Comparison of ENCODE assay signal across 1 cellular context in the genomic region with DNA sequence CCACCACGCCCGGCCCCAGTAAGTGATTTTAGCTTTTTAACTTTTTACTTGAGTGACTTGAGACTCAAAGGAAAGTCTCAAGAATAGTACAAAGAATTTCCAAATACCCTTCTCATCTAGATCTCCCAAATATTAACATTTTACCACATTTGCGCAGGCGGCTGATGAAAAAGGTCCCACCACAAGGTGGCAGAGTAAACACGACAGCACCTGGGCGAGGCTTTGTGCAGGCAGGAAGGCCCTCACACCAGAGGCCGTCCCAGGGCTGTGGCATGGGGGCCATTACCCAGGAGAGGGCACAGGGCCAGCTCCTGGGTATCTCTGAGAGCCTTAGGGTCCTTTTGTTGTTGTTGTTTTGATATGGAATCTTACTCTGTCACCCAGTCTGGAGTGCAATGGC.
TF ChIP-seq lines count a peak whose summit lies in the region.

No MANE protein-coding gene starts in this region.

TF ChIP-seq in WTC11, 78 proteins besides CTCF, POLR2A, EP300 and RAD21 (continued from another document):
- TF ChIP-seq, protein P1, sequence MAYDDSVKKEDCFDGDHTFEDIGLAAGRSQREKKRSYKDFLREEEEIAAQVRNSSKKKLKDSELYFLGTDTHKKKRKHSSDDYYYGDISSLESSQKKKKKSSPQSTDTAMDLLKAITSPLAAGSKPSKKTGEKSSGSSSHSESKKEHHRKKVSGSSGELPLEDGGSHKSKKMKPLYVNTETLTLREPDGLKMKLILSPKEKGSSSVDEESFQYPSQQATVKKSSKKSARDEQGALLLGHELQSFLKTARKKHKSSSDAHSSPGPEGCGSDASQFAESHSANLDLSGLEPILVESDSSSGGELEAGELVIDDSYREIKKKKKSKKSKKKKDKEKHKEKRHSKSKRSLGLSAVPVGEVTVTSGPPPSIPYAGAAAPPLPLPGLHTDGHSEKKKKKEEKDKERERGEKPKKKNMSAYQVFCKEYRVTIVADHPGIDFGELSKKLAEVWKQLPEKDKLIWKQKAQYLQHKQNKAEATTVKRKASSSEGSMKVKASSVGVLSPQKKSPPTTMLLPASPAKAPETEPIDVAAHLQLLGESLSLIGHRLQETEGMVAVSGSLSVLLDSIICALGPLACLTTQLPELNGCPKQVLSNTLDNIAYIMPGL (CRISPR knock-in tag; IDR thresholded peaks at IDR 0.05), result no peak
- TF ChIP-seq EMX1 (CRISPR knock-in tag; IDR thresholded peaks at IDR 0.05) (no peak), ETV6 (CRISPR knock-in tag; IDR thresholded peaks at IDR 0.05) (no peak), ELF4 (CRISPR knock-in tag; IDR thresholded peaks at IDR 0.05; ENCODE audit: low read depth) (no peak)
